15 cellular contexts compared by ENCODE assay signal in the genomic region with DNA sequence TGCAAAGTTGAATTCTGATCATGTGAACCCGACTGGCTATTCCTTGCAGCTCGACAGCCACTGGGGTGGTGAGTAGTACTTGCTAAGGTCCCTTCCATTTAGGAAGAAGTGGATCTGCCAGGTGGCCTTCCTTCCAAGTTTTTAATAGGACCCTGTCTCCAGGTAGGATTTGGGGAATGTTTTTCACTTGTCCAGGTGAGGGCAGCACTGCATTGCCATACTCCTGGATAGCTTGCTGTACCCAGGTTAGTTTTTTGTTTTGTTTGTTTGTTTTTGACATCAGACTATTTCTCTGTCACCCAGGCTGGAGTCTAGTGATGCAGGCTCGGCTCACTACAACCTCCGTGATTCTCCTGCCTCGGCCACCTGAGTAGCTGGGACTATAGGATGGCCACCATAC. TPM values are rescaled to one million over a fixed set of nuclear protein-coding genes. Genes with fewer than 3 reads are reported as not detected.
DNase-seq lines count a peak whose midpoint lies in the region; TF ChIP-seq lines count a peak whose summit lies in the region.
"Had no signal": no experiment of that assay in that cellular context is flagged by ENCODE, and none has a peak within 500 bp of the region (broad histone marks: within the 10 kb centered on the region; RNA-seq: fewer than 3 reads in every experiment).

No MANE protein-coding gene starts in this region.

- H3K4me1 ChIP-seq in esophagus squamous epithelium, result no peaks in the 10 kb centered on the region
- H3K4me1 ChIP-seq: ascending aorta had no signal

- no peak overlapping the region for H3K4me3 ChIP-seq in retinal pigment epithelial cell (ENCODE audit: low read length)
- no peak overlapping the region for H3K4me3 ChIP-seq in esophagus squamous epithelium
- H3K4me3 ChIP-seq: ascending aorta had no signal

- DNase-seq in NCI-H748 treated with DMSO at 0.1 percent for 48 hours (lab: John Stamatoyannopoulos, UW), result peak; percentile 2
- DNase-seq in NCI-H748 (lab: John Stamatoyannopoulos, UW; ENCODE audit: unreplicated experiment), result no peak
- DNase-seq in NCI-H1105 treated with DMSO at 0.1 percent for 48 hours (lab: John Stamatoyannopoulos, UW), result peak; percentile 1
- no peak for DNase-seq in chondrocyte (ENCODE audit: low spot score)
- no peak for DNase-seq in retinal pigment epithelial cell (ENCODE audit: low read depth)
- no peak for DNase-seq in GM03348 (ENCODE audit: low spot score)
- no peak for DNase-seq in nucleus accumbens (lab: John Stamatoyannopoulos, UW)
- no peak for DNase-seq in esophagus squamous epithelium (lab: John Stamatoyannopoulos, UW)
- DNase-seq: ACHN; activated T-cell treated with anti-CD3 and anti-CD28 coated beads, Interleukin-2, amount 50 U/mL, for 1 hour; effector memory CD8-positive, alpha-beta T cell had no signal

- TF ChIP-seq POLR2A in esophagus squamous epithelium (IDR thresholded peaks at IDR 0.05), result no peak

- H3K4me3 Mint-ChIP-seq in chondrocyte (ENCODE audit: unreplicated experiment), result no peak overlapping the region
- H3K4me3 Mint-ChIP-seq: effector memory CD8-positive, alpha-beta T cell had no signal

- no peak overlapping the region for H3K27ac ChIP-seq in esophagus squamous epithelium
- H3K27ac ChIP-seq: ascending aorta had no signal

- no peaks in the 10 kb centered on the region for H3K27me3 ChIP-seq in esophagus squamous epithelium
- H3K27me3 ChIP-seq: ascending aorta had no signal

- H3K4me1 Mint-ChIP-seq in chondrocyte (ENCODE audit: low read depth), result no peaks in the 10 kb centered on the region

- no peaks in the 10 kb centered on the region for H3K27me3 Mint-ChIP-seq in chondrocyte (ENCODE audit: low read depth)

- TF ChIP-seq CTCF in chondrocyte (IDR thresholded peaks at IDR 0.05) (peak; percentile 54), retinal pigment epithelial cell (conservative IDR thresholded peaks at IDR 0.05; ENCODE audit: low read depth, low read length) (peak; percentile 27), esophagus squamous epithelium (IDR thresholded peaks at IDR 0.05) (peak in 1 of 6 experiments; percentile 19)

- no peak overlapping the region for H3K27ac Mint-ChIP-seq in chondrocyte (ENCODE audit: unreplicated experiment)
- H3K27ac Mint-ChIP-seq: effector memory CD8-positive, alpha-beta T cell had no signal

- no peaks in the 10 kb centered on the region for H3K9me3 ChIP-seq in esophagus squamous epithelium
- H3K9me3 ChIP-seq: ascending aorta had no signal

- H3K36me3 Mint-ChIP-seq in chondrocyte (ENCODE audit: low read depth), result no peaks in the 10 kb centered on the region

- H3K36me3 ChIP-seq in esophagus squamous epithelium, result no peaks in the 10 kb centered on the region
- H3K36me3 ChIP-seq: ascending aorta had no signal

- 55 to 69% methylated on average over 4 to 5 of the region's 5 CpGs for WGBS in esophagus squamous epithelium, 2 donors

- intact Hi-C loops in esophagus squamous epithelium (cut with DNase I), result no loop called here

- H3K9me3 Mint-ChIP-seq in chondrocyte (ENCODE audit: low read depth), result no peaks in the 10 kb centered on the region
- H3K9me3 Mint-ChIP-seq: effector memory CD8-positive, alpha-beta T cell had no signal

RNA-seq across cellular contexts. Expression of a gene that starts 29.8 kb away (rescaled TPM):
- not detected in 3 replicates for total RNA-seq in chondrocyte
- total RNA-seq in esophagus squamous epithelium, result not detected
- total RNA-seq: ascending aorta, G401, mononuclear cell, subcutaneous adipose tissue had no signal

RNA-seq across cellular contexts. Expression of a gene that starts 30.1 kb away (rescaled TPM):
- total RNA-seq in chondrocyte, result not detected in 3 replicates
- not detected for total RNA-seq in esophagus squamous epithelium
- total RNA-seq: ascending aorta, G401, mononuclear cell, subcutaneous adipose tissue had no signal

RNA-seq across cellular contexts. Expression of a gene that starts 50.4 kb away (rescaled TPM):
- 25.4 to 28.9 TPM (median 27.6 TPM) in 3 replicates for total RNA-seq in chondrocyte
- total RNA-seq in esophagus squamous epithelium, result 10 to 100 TPM; 10.6 to 24.0 (median 18.2) TPM

RNA-seq across cellular contexts. Expression of a gene that starts 51.7 kb away (rescaled TPM):
- total RNA-seq in chondrocyte (not detected in 3 replicates), esophagus squamous epithelium (not detected)
- total RNA-seq: ascending aorta, G401, mononuclear cell, subcutaneous adipose tissue had no signal

Comparison
In these comparisons a context has a peak if more than half of its experiments do, and no peak if none do; other contexts are left out.
1. DNase-seq: peak in NCI-H748 treated with DMSO at 0.1 percent for 48 hours (single experiment) and NCI-H1105 treated with DMSO at 0.1 percent for 48 hours (single experiment); none in NCI-H748 (single experiment), chondrocyte (single experiment), retinal pigment epithelial cell (single experiment), GM03348 (single experiment), nucleus accumbens (0 of 56) and esophagus squamous epithelium (single experiment).